ENCODE assay signal across 8 cellular contexts in the genomic region with DNA sequence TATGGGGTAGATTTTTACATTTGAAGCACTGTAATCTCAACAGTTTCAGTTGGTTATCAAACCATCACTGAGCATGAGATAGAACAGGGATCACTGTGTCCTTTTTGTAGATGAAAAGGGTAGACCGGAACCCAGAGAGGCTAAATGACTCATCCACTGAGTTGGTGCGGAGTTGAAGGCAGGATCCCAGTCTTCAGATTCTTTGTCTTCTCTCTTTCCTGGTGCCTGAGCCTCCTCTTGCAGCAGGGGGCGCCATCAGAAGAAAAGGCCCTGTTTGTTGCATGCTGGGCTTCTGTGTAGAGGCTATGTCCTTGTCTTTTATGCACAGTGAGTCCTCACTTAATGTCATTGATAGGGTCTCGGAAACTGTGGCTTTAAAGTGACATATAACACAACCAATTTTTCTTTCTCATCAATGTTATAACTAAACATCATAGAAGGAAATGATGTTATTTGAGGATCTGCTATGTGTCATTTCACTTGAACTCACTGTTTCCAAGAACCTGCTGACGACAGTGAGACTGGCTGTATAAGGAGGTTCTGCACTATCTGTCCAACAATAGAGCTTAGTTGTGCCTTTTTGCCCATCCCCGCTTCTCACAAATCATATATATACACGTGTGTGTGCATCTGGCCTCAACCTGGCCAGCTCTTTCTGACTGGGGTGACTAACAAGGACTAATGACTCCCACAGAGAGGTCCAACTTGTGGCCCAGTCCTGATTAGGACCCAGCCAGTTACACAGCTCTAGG. TPM values are rescaled to one million over a fixed set of nuclear protein-coding genes. Genes with fewer than 3 reads are reported as not detected.
A peak's percentile ranks its signal among the peaks of the same experiment; 100 is the strongest.
DNase-seq lines count a peak whose midpoint lies in the region; ATAC-seq and TF ChIP-seq lines count a peak whose summit lies in the region.

No MANE protein-coding gene starts in this region.

- peak; percentile 86 for ATAC-seq in CD8-positive, alpha-beta T cell
- ATAC-seq in GM21723 (IDR thresholded peaks at IDR 0.05; ENCODE audit: unreplicated experiment) (peak; percentile 65), HG03159 (IDR thresholded peaks at IDR 0.05; ENCODE audit: unreplicated experiment) (no peak)

- no peaks in the 10 kb centered on the region for H3K9me3 Mint-ChIP-seq in CD8-positive, alpha-beta T cell

- no peak overlapping the region for H3K27ac Mint-ChIP-seq in CD8-positive, alpha-beta T cell

- no peaks in the 10 kb centered on the region for H3K4me1 ChIP-seq in CD8-positive, alpha-beta T cell (ENCODE audit: insufficient read depth, low read length)
- H3K4me1 ChIP-seq in NT2/D1 (ENCODE audit: insufficient read depth, insufficient read length), result peaks cover 4% of the 10 kb centered on the region

- intact Hi-C loops in CD8-positive, alpha-beta T cell (cut with DNase I, micrococcal nuclease), result loop anchor here in 1 of 2 experiments (1.0 kb wide), 1 partner anchor 287 kb away; no protein-coding TSS in a partner anchor

- no peak overlapping the region for H3K4me3 ChIP-seq in CD8-positive, alpha-beta T cell (ENCODE audit: low read depth, low read length)
- H3K4me3 ChIP-seq in NT2/D1 (ENCODE audit: insufficient read length, low read depth), result no peak overlapping the region
- H3K4me3 ChIP-seq in fibroblast of mammary gland (ENCODE audit: control insufficient read depth, low read depth, low read length), result no peak overlapping the region

- H3K27ac ChIP-seq in CD8-positive, alpha-beta T cell (ENCODE audit: low read depth, low read length), result no peak overlapping the region

- no peaks in the 10 kb centered on the region for H3K9me3 ChIP-seq in CD8-positive, alpha-beta T cell (ENCODE audit: low read length)
- H3K9me3 ChIP-seq in NT2/D1 (ENCODE audit: insufficient read depth, low read length), result no peaks in the 10 kb centered on the region

- peaks cover 43% of the 10 kb centered on the region for H3K36me3 ChIP-seq in CD8-positive, alpha-beta T cell (ENCODE audit: insufficient read depth, low read length)
- H3K36me3 ChIP-seq in NT2/D1 (ENCODE audit: insufficient read depth, insufficient read length, low read length), result peaks cover 85% of the 10 kb centered on the region

- no peak overlapping the region for H3K4me3 Mint-ChIP-seq in CD8-positive, alpha-beta T cell

- peaks cover 5% of the 10 kb centered on the region for H3K4me1 Mint-ChIP-seq in CD8-positive, alpha-beta T cell (ENCODE audit: low read depth)

- no peak overlapping the region for H3K9ac ChIP-seq in NT2/D1 (ENCODE audit: insufficient read length, low read depth)

- TF ChIP-seq CTCF in CD8-positive, alpha-beta T cell (IDR thresholded peaks at IDR 0.05), result peak; percentile 58
- peak; percentile 85 for TF ChIP-seq CTCF in fibroblast of mammary gland (conservative IDR thresholded peaks at IDR 0.05; ENCODE audit: control insufficient read depth, insufficient read depth, low read depth, low read length)

- no peaks in the 10 kb centered on the region for H3K27me3 ChIP-seq in CD8-positive, alpha-beta T cell (ENCODE audit: insufficient read depth, low read length)
- no peaks in the 10 kb centered on the region for H3K27me3 ChIP-seq in NT2/D1 (ENCODE audit: insufficient read depth, insufficient read length)

- H3K36me3 Mint-ChIP-seq in CD8-positive, alpha-beta T cell, result peaks cover 86% of the 10 kb centered on the region

- DNase-seq in CD8-positive, alpha-beta T cell, result peak; percentile 30 to 70 (median 59)
- DNase-seq in NT2/D1 (ENCODE audit: low read depth, low spot score) (peak; percentile 67), fibroblast of mammary gland (ENCODE audit: low read depth) (peak; percentile 81), medulla oblongata (ENCODE audit: extremely low spot score) (no peak)
- peak; percentile 91 for DNase-seq in activated CD8-positive, alpha-beta memory T cell treated with anti-CD3 and anti-CD28 coated beads, Interleukin-2, amount 50 U/mL, for 48 hours
- DNase-seq in stimulated activated CD4-positive, alpha-beta T cell treated with anti-CD3 and anti-CD28 coated beads, Interleukin-12 subunit alpha, Interleukin-12 subunit beta, amount 100 ng/mL, for 24 hours (ENCODE audit: low read depth in 2 of 2), result peak; percentile 39 to 84

- POLR2A ChIA-PET in CD8-positive, alpha-beta T cell (lab: Charles Lee), result no interaction called here

- H3K27me3 Mint-ChIP-seq in CD8-positive, alpha-beta T cell (ENCODE audit: low read depth), result no peaks in the 10 kb centered on the region

- CTCF ChIA-PET in CD8-positive, alpha-beta T cell (lab: Charles Lee), result interaction anchor here (1.0 kb wide), 2 partner anchors 9 to 14 kb away, joined by 3 read pairs; partner anchors contain the start of gene ZNF282

RNA-seq across cellular contexts. Expression of gene ZNF282, which starts 14.3 kb away (rescaled TPM):
- 10 to 100 TPM; 12.5 to 14.9 TPM for total RNA-seq in CD8-positive, alpha-beta T cell

RNA-seq across cellular contexts. Expression of gene ZNF212, which starts 29.8 kb away (rescaled TPM):
- 10 to 100 TPM; 20.9 to 22.1 TPM for total RNA-seq in CD8-positive, alpha-beta T cell

RNA-seq across cellular contexts. Expression of gene ZNF783, which starts 52.3 kb away (rescaled TPM):
- total RNA-seq in CD8-positive, alpha-beta T cell, result 10 to 100 TPM; 24.0 to 27.3 TPM
